ENCODE assay signal across 18 cellular contexts in the genomic region with DNA sequence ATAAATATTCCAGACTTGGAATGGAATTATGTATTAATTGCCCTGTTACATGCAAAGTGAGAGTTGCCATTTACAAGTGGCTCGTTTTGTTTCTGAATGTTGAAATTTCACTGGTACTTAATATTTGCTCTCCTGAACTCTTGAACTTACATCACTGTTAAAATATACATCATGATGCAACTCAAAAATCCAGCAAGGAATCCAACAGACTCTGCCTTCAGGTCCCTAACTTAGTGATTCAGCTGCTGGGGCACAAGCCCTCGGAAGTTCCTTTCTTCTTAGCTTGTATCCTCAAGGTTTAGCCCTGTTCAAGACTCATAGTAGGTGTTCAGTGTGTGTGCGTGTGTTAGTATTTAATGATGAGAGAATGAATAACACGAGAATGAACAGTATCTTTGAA.
DNase-seq lines count a peak whose midpoint lies in the region; ATAC-seq, FAIRE-seq and TF ChIP-seq lines count a peak whose summit lies in the region.
"Had no signal": no experiment of that assay in that cellular context is flagged by ENCODE, and none has a peak within 500 bp of the region (broad histone marks: within the 10 kb centered on the region; RNA-seq: fewer than 3 reads in every experiment).

No MANE protein-coding gene starts in this region.

- ATAC-seq in A549 = peak; percentile 49 to 57; a peak in 4 of 6 replicates
- ATAC-seq in IMR-90 (ENCODE audit: low read depth) = peak; percentile 69
- peak; percentile 75 for ATAC-seq in left lung
- no peak for ATAC-seq in GM19328 (IDR thresholded peaks at IDR 0.05; ENCODE audit: unreplicated experiment)
- no peak for ATAC-seq in activated naive CD8-positive, alpha-beta T cell treated with anti-CD3 and anti-CD28 coated beads, Interleukin-2, amount 50 U/mL, for 24 hours
- ATAC-seq: GM12878, HCT116, Right ventricle myocardium inferior had no signal

- no peak overlapping the region; the same call in 1 of the 2 replicates for H2BK20ac ChIP-seq in IMR-90 (ENCODE audit: low read depth, low read length)

- H2AFZ ChIP-seq in IMR-90 (replicated peaks; ENCODE audit: low read length, poor library complexity) (no peak overlapping the region), neuronal stem cell (ENCODE audit: low read length) (no peak overlapping the region)

- TF ChIP-seq EP300 in A549 (IDR thresholded peaks at IDR 0.05) = no peak

- H3K36me3 ChIP-seq in IMR-90 (ENCODE audit: control insufficient read depth, insufficient read depth, low read length) = no peaks in the 10 kb centered on the region
- no peaks in the 10 kb centered on the region for H3K36me3 ChIP-seq in left lung
- no peaks in the 10 kb centered on the region for H3K36me3 ChIP-seq in neuronal stem cell (replicated peaks in 1 of 2; ENCODE audit: control insufficient read depth in 2 of 2, insufficient read depth in 2 of 2, low read length in 2 of 2)

- TF ChIP-seq POLR2A in A549 (IDR thresholded peaks at IDR 0.05; ENCODE audit: low read length) (no peak), IMR-90 (IDR thresholded peaks at IDR 0.05; ENCODE audit: low read depth, low read length) (no peak)

- H3K9me3 Mint-ChIP-seq in activated naive CD8-positive, alpha-beta T cell treated with anti-CD3 and anti-CD28 coated beads, Interleukin-2, amount 50 U/mL, for 24 hours = no peaks in the 10 kb centered on the region

- H4K8ac ChIP-seq in IMR-90 (ENCODE audit: low read depth in 2 of 2, low read length in 2 of 2) (0 out of 4 replicates have a peak overlapping the region, but pooled peaks of 1 of the 2 experiments have one; percentile 20), neuronal stem cell (ENCODE audit: low read depth, low read length) (no peak overlapping the region)

- peaks cover 36% of the 10 kb centered on the region for H3K4me1 ChIP-seq in A549
- peaks cover 7% of the 10 kb centered on the region for H3K4me1 ChIP-seq in IMR-90 (ENCODE audit: control insufficient read depth, insufficient read depth, low read length)
- H3K4me1 ChIP-seq in left lung = peaks cover 0 to 5% of the 10 kb centered on the region in 2 donors
- H3K4me1 ChIP-seq in neuronal stem cell (ENCODE audit: control insufficient read depth in 2 of 2, insufficient read depth in 1 of 2, low read depth in 1 of 2, low read length in 2 of 2) = no peaks in the 10 kb centered on the region

- H3K27me3 Mint-ChIP-seq in activated naive CD8-positive, alpha-beta T cell treated with anti-CD3 and anti-CD28 coated beads, Interleukin-2, amount 50 U/mL, for 24 hours = peaks cover 4% of the 10 kb centered on the region

- BruUV-seq in IMR-90 (replicated peaks; lab: Mats Ljungman, UMichigan) = no TSS peak

- no peak overlapping the region for H2BK12ac ChIP-seq in neuronal stem cell (ENCODE audit: low read length)

- no peaks in the 10 kb centered on the region for H3K27me3 ChIP-seq in IMR-90 (ENCODE audit: control insufficient read depth, insufficient read depth, low read length)
- no peaks in the 10 kb centered on the region for H3K27me3 ChIP-seq in left lung
- no peaks in the 10 kb centered on the region for H3K27me3 ChIP-seq in neuronal stem cell (ENCODE audit: control insufficient read depth in 3 of 3, insufficient read depth in 3 of 3, low read depth in 1 of 3, low read length in 3 of 3)

- no peak overlapping the region for H3K4me3 Mint-ChIP-seq in activated naive CD8-positive, alpha-beta T cell treated with anti-CD3 and anti-CD28 coated beads, Interleukin-2, amount 50 U/mL, for 24 hours
- H3K4me3 Mint-ChIP-seq: CD14-positive monocyte had no signal

- H3K23ac ChIP-seq in IMR-90 (ENCODE audit: low read depth, low read length) = no peak overlapping the region
- H3K23ac ChIP-seq in neuronal stem cell (ENCODE audit: low read depth, low read length, poor library complexity) = no peak overlapping the region

- CTCF ChIA-PET in A549 (lab: Yijun Ruan, JAX) = interaction anchor here (1.6 kb wide), 1 partner anchor 45 kb away, joined by 7 read pairs; no protein-coding TSS in a partner anchor
- CTCF ChIA-PET in IMR-90 (lab: Yijun Ruan, JAX) = no interaction called here

- H3K9me3 ChIP-seq in A549 (no peaks in the 10 kb centered on the region), IMR-90 (ENCODE audit: control insufficient read depth, insufficient read depth, low read length) (no peaks in the 10 kb centered on the region), left lung (no peaks in the 10 kb centered on the region), neuronal stem cell (replicated peaks in 1 of 2; ENCODE audit: control insufficient read depth in 2 of 2, insufficient read depth in 1 of 2, low read depth in 1 of 2, low read length in 2 of 2) (peaks cover 0 to 4% of the 10 kb centered on the region in 2 donors)

- TF ChIP-seq RAD21 in A549 (conservative IDR thresholded peaks at IDR 0.05 in 1 of 2, IDR thresholded peaks at IDR 0.05 in 1 of 2) (no peak), IMR-90 (IDR thresholded peaks at IDR 0.05; ENCODE audit: low read length) (no peak)

- POLR2A ChIA-PET in A549 (lab: Yijun Ruan, JAX) (no interaction called here), IMR-90 (lab: Charles Lee; ENCODE audit: unreplicated experiment) (no interaction called here)

- H2AK9ac ChIP-seq in IMR-90 (replicated peaks; ENCODE audit: low read depth, low read length, poor library complexity) = no peak overlapping the region

- FAIRE-seq in A549 (lab: Jason Lieb, UNC) = no peak
- FAIRE-seq: GM12878 had no signal

- peak overlapping the region; percentile 54 to 79 for H3K27ac ChIP-seq in A549
- no peak overlapping the region; the same call in 1 of the 2 replicates for H3K27ac ChIP-seq in IMR-90 (ENCODE audit: insufficient read depth, low read length)
- H3K27ac ChIP-seq in left lung = no peak overlapping the region
- H3K27ac ChIP-seq in neuronal stem cell (replicated peaks; ENCODE audit: low read length) = no peak overlapping the region

- WGBS in A549 (ENCODE audit: missing lambda C conversion rate) = 35% methylated on average over 4 of the region's 4 CpGs
- no CpG with 5 or more reads among the region's 4 CpGs for WGBS in IMR-90 (ENCODE audit: extremely low coverage in 2 of 2, insufficient read length in 1 of 2), 2 experiments
- WGBS in neuronal stem cell (ENCODE audit: extremely low coverage in 2 of 2, insufficient read length in 2 of 2, insufficient replicate concordance in 1 of 2), 2 donors = no CpG with 5 or more reads among the region's 4 CpGs

- H2AK5ac ChIP-seq in IMR-90 (ENCODE audit: low read depth, low read length) (no peak overlapping the region), neuronal stem cell (ENCODE audit: low read depth, low read length) (no peak overlapping the region)

- H3K4me1 Mint-ChIP-seq in activated naive CD8-positive, alpha-beta T cell treated with anti-CD3 and anti-CD28 coated beads, Interleukin-2, amount 50 U/mL, for 24 hours = no peaks in the 10 kb centered on the region

- H3K4ac ChIP-seq in IMR-90 (ENCODE audit: low read depth, low read length) (no peak overlapping the region), neuronal stem cell (ENCODE audit: low read length) (no peak overlapping the region)

- H3K9ac ChIP-seq in IMR-90 (ENCODE audit: low read depth, low read length) (no peak overlapping the region), neuronal stem cell (ENCODE audit: low read depth, low read length, poor library complexity) (no peak overlapping the region)

- intact Hi-C loops in IMR-90 (cut with micrococcal nuclease) (no loop called here), left lung (cut with DNase I) (no loop called here)

- no peaks in the 10 kb centered on the region for H3K9me1 ChIP-seq in IMR-90 (ENCODE audit: insufficient read depth, low read length)

- no peak for DNase-seq in A549 (ENCODE audit: low read depth in 1 of 2, low spot score in 1 of 2)
- DNase-seq in IMR-90 = peak; percentile 70
- DNase-seq in cardiac fibroblast (ENCODE audit: low read depth in 2 of 2) = peak; percentile 58 to 78
- no peak for DNase-seq in left lung
- no peak for DNase-seq in NCI-H1930 (lab: John Stamatoyannopoulos, UW)
- DNase-seq in neuronal stem cell (ENCODE audit: low spot score) = no peak
- no peak for DNase-seq in activated naive CD8-positive, alpha-beta T cell treated with anti-CD3 and anti-CD28 coated beads, Interleukin-2, amount 50 U/mL, for 24 hours
- DNase-seq: 8988T, COR-L47, DMS153, NCI-H1048, NCI-H446, NCI-H748 treated with DMSO at 0.1 percent for 48 hours had no signal

- no peaks in the 10 kb centered on the region for H4K20me1 ChIP-seq in IMR-90 (ENCODE audit: insufficient read depth, low read length)

- no peak overlapping the region; the same call in 1 of the 2 replicates for H4K5ac ChIP-seq in IMR-90 (ENCODE audit: low read depth, low read length)

- H2BK5ac ChIP-seq in IMR-90 (ENCODE audit: low read depth, low read length, poor library complexity, severe bottlenecking) (no peak overlapping the region), neuronal stem cell (ENCODE audit: low read length) (no peak overlapping the region)

- H3K56ac ChIP-seq in IMR-90 (ENCODE audit: extremely low read depth, insufficient read depth, low read length) = no peak overlapping the region

- in situ Hi-C loops in IMR-90 (cut with MboI; ENCODE audit: low sequenced_read_pairs) = no loop called here

- H2BK15ac ChIP-seq in IMR-90 (ENCODE audit: low read depth, low read length) = 0 out of 3 replicates have a peak overlapping the region, but pooled peaks have one; percentile 15
- H2BK15ac ChIP-seq in neuronal stem cell (ENCODE audit: low read length) = no peak overlapping the region

- no peak overlapping the region for H3K14ac ChIP-seq in IMR-90 (replicated peaks; ENCODE audit: low read depth, low read length)
- H3K14ac ChIP-seq in neuronal stem cell (ENCODE audit: low read length) = no peak overlapping the region

- H3K18ac ChIP-seq in IMR-90 (ENCODE audit: low read depth, low read length) = no peak overlapping the region
- no peak overlapping the region for H3K18ac ChIP-seq in neuronal stem cell (ENCODE audit: low read length)

- TF ChIP-seq CTCF in A549 (IDR thresholded peaks at IDR 0.05) (no peak), IMR-90 (conservative IDR thresholded peaks at IDR 0.05; ENCODE audit: low read depth, low read length) (no peak), cardiac fibroblast (IDR thresholded peaks at IDR 0.05; ENCODE audit: low read depth, low read length) (no peak), left lung (IDR thresholded peaks at IDR 0.05) (no peak)

- no peaks in the 10 kb centered on the region for H3K79me1 ChIP-seq in IMR-90 (ENCODE audit: low read depth in 1 of 2, low read length in 2 of 2)
- H3K79me1 ChIP-seq in neuronal stem cell (ENCODE audit: low read depth, low read length) = no peaks in the 10 kb centered on the region

- no peak overlapping the region for H4K91ac ChIP-seq in IMR-90 (ENCODE audit: insufficient read depth, low read depth, low read length)
- no peak overlapping the region for H4K91ac ChIP-seq in neuronal stem cell (ENCODE audit: low read depth, low read length, poor library complexity)

- no peak overlapping the region for H3K4me3 ChIP-seq in A549
- H3K4me3 ChIP-seq in IMR-90 (ENCODE audit: insufficient read depth, low read depth, low read length) = no peak overlapping the region
- H3K4me3 ChIP-seq in cardiac fibroblast (replicated peaks in 1 of 2; ENCODE audit: low read depth in 2 of 2, low read length in 2 of 2) = no peak overlapping the region
- no peak overlapping the region for H3K4me3 ChIP-seq in left lung
- H3K4me3 ChIP-seq in neuronal stem cell (ENCODE audit: low read length in 2 of 2) = no peak overlapping the region
- H3K4me3 ChIP-seq: GM12878 had no signal

- no peak overlapping the region for H2BK120ac ChIP-seq in IMR-90 (ENCODE audit: low read depth, low read length)
- H2BK120ac ChIP-seq in neuronal stem cell (ENCODE audit: low read depth, low read length) = no peak overlapping the region

- H3K27ac Mint-ChIP-seq in activated naive CD8-positive, alpha-beta T cell treated with anti-CD3 and anti-CD28 coated beads, Interleukin-2, amount 50 U/mL, for 24 hours = no peak overlapping the region
- H3K27ac Mint-ChIP-seq: CD14-positive monocyte had no signal

- H3K36me3 Mint-ChIP-seq in activated naive CD8-positive, alpha-beta T cell treated with anti-CD3 and anti-CD28 coated beads, Interleukin-2, amount 50 U/mL, for 24 hours (ENCODE audit: low read depth) = no peaks in the 10 kb centered on the region
- H3K36me3 Mint-ChIP-seq: CD14-positive monocyte had no signal

- dilution Hi-C loops in IMR-90 (cut with HindIII; ENCODE audit: low sequenced_read_pairs, unreplicated experiment) = no loop called here

- peak overlapping the region; percentile 51 for H3K4me2 ChIP-seq in A549
- H3K4me2 ChIP-seq in IMR-90 (ENCODE audit: low read depth, low read length) = peak overlapping the region; percentile 7; the same call in 1 of the 2 replicates
- no peak overlapping the region for H3K4me2 ChIP-seq in neuronal stem cell (ENCODE audit: insufficient read depth, low read length, poor library complexity, severe bottlenecking)

Comparison
In these comparisons a context has a peak if more than half of its experiments do, and no peak if none do; other contexts are left out.
1. ATAC-seq: peak in A549 (2 of 2), IMR-90 (single experiment) and left lung (single experiment); none in GM19328 (single experiment) and activated naive CD8-positive, alpha-beta T cell treated with anti-CD3 and anti-CD28 coated beads, Interleukin-2, amount 50 U/mL, for 24 hours (single experiment).
2. DNase-seq: peak in IMR-90 (single experiment) and cardiac fibroblast (2 of 2); none in A549 (0 of 2), left lung (0 of 2), NCI-H1930 (0 of 2), neuronal stem cell (single experiment) and activated naive CD8-positive, alpha-beta T cell treated with anti-CD3 and anti-CD28 coated beads, Interleukin-2, amount 50 U/mL, for 24 hours (single experiment).
3. H3K27ac ChIP-seq: peak in A549 (2 of 2); none in IMR-90 (single experiment), left lung (0 of 2) and neuronal stem cell (single experiment).